ENCODE assay signal across 1 cellular context in genomic region chr17:55304171-55304859, GRCh38.
TF ChIP-seq lines count a peak whose summit lies in the region.

No MANE protein-coding gene starts in this region.

TF ChIP-seq in HepG2, 621 proteins besides CTCF, POLR2A, EP300 and RAD21 (continued from another document and continues in another):
- TF ChIP-seq, protein P1, sequence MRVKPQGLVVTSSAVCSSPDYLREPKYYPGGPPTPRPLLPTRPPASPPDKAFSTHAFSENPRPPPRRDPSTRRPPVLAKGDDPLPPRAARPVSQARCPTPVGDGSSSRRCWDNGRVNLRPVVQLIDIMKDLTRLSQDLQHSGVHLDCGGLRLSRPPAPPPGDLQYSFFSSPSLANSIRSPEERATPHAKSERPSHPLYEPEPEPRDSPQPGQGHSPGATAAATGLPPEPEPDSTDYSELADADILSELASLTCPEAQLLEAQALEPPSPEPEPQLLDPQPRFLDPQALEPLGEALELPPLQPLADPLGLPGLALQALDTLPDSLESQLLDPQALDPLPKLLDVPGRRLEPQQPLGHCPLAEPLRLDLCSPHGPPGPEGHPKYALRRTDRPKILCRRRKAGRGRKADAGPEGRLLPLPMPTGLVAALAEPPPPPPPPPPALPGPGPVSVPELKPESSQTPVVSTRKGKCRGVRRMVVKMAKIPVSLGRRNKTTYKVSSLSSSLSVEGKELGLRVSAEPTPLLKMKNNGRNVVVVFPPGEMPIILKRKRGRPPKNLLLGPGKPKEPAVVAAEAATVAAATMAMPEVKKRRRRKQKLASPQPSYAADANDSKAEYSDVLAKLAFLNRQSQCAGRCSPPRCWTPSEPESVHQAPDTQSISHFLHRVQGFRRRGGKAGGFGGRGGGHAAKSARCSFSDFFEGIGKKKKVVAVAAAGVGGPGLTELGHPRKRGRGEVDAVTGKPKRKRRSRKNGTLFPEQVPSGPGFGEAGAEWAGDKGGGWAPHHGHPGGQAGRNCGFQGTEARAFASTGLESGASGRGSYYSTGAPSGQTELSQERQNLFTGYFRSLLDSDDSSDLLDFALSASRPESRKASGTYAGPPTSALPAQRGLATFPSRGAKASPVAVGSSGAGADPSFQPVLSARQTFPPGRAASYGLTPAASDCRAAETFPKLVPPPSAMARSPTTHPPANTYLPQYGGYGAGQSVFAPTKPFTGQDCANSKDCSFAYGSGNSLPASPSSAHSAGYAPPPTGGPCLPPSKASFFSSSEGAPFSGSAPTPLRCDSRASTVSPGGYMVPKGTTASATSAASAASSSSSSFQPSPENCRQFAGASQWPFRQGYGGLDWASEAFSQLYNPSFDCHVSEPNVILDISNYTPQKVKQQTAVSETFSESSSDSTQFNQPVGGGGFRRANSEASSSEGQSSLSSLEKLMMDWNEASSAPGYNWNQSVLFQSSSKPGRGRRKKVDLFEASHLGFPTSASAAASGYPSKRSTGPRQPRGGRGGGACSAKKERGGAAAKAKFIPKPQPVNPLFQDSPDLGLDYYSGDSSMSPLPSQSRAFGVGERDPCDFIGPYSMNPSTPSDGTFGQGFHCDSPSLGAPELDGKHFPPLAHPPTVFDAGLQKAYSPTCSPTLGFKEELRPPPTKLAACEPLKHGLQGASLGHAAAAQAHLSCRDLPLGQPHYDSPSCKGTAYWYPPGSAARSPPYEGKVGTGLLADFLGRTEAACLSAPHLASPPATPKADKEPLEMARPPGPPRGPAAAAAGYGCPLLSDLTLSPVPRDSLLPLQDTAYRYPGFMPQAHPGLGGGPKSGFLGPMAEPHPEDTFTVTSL (CRISPR knock-in tag; IDR thresholded peaks at IDR 0.05; ENCODE audit: borderline replicate concordance) = no peak
- TF ChIP-seq ZNF20 (CRISPR knock-in tag; IDR thresholded peaks at IDR 0.05) = no peak
- TF ChIP-seq DMAP1 (CRISPR knock-in tag; IDR thresholded peaks at IDR 0.05) = no peak
- TF ChIP-seq SRF (IDR thresholded peaks at IDR 0.05; ENCODE audit: low read depth, low read length) = no peak
- TF ChIP-seq MED1 (CRISPR knock-in tag; IDR thresholded peaks at IDR 0.05) = peak; percentile 17; the same call in 1 of the 2 replicates
- TF ChIP-seq EEA1 (CRISPR knock-in tag; IDR thresholded peaks at IDR 0.05; ENCODE audit: borderline replicate concordance) = no peak; the same call in 1 of the 2 replicates
- no peak for TF ChIP-seq PPARG (CRISPR knock-in tag; conservative IDR thresholded peaks at IDR 0.05)
- TF ChIP-seq PAF1 (CRISPR knock-in tag; IDR thresholded peaks at IDR 0.05) = peak; percentile 36
- TF ChIP-seq GZF1 (CRISPR knock-in tag; IDR thresholded peaks at IDR 0.05) = no peak
- no peak for TF ChIP-seq BRD4 (CRISPR knock-in tag; IDR thresholded peaks at IDR 0.05)
- peak; percentile 65; the same call in 1 of the 2 replicates for TF ChIP-seq ZNF350 (CRISPR knock-in tag; IDR thresholded peaks at IDR 0.05; ENCODE audit: borderline replicate concordance, low read depth)
- no peak for TF ChIP-seq ZBTB7A (CRISPR knock-in tag; IDR thresholded peaks at IDR 0.05)
- no peak for TF ChIP-seq NBN (conservative IDR thresholded peaks at IDR 0.05)
- no peak for TF ChIP-seq RNF2 (conservative IDR thresholded peaks at IDR 0.05; ENCODE audit: low read depth)
- no peak for TF ChIP-seq SIN3B (IDR thresholded peaks at IDR 0.05; ENCODE audit: low read length)
- no peak for TF ChIP-seq ZNF567 (CRISPR knock-in tag; IDR thresholded peaks at IDR 0.05; ENCODE audit: borderline replicate concordance)
- TF ChIP-seq, protein P2, sequence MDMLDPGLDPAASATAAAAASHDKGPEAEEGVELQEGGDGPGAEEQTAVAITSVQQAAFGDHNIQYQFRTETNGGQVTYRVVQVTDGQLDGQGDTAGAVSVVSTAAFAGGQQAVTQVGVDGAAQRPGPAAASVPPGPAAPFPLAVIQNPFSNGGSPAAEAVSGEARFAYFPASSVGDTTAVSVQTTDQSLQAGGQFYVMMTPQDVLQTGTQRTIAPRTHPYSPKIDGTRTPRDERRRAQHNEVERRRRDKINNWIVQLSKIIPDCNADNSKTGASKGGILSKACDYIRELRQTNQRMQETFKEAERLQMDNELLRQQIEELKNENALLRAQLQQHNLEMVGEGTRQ (IDR thresholded peaks at IDR 0.05; ENCODE audit: low read depth, low read length) = no peak
- TF ChIP-seq, protein P2 (CRISPR knock-in tag; IDR thresholded peaks at IDR 0.05; ENCODE audit: borderline replicate concordance) = no peak
- TF ChIP-seq HOMEZ (CRISPR knock-in tag; IDR thresholded peaks at IDR 0.05; ENCODE audit: low read depth) = no peak
- TF ChIP-seq, protein P3, sequence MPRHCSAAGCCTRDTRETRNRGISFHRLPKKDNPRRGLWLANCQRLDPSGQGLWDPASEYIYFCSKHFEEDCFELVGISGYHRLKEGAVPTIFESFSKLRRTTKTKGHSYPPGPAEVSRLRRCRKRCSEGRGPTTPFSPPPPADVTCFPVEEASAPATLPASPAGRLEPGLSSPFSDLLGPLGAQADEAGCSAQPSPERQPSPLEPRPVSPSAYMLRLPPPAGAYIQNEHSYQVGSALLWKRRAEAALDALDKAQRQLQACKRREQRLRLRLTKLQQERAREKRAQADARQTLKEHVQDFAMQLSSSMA (CRISPR knock-in tag; IDR thresholded peaks at IDR 0.05) = no peak
- TF ChIP-seq ZNF205 (CRISPR knock-in tag; IDR thresholded peaks at IDR 0.05) = no peak
- no peak for TF ChIP-seq ZKSCAN8 (CRISPR knock-in tag; IDR thresholded peaks at IDR 0.05; ENCODE audit: borderline replicate concordance)
- no peak for TF ChIP-seq PRMT3 (CRISPR knock-in tag; IDR thresholded peaks at IDR 0.05; ENCODE audit: borderline replicate concordance, low read depth)
- 0 out of 2 replicates have a peak, but pooled peaks have one; percentile 51 for TF ChIP-seq KLF6 (CRISPR knock-in tag; IDR thresholded peaks at IDR 0.05)
- no peak for TF ChIP-seq RCOR2 (CRISPR knock-in tag; IDR thresholded peaks at IDR 0.05)
- TF ChIP-seq ZNF670 (CRISPR knock-in tag; IDR thresholded peaks at IDR 0.05; ENCODE audit: borderline replicate concordance) = no peak
- no peak for TF ChIP-seq HDAC6 (IDR thresholded peaks at IDR 0.05; ENCODE audit: low read depth, low read length)
- TF ChIP-seq TFDP2 (CRISPR knock-in tag; IDR thresholded peaks at IDR 0.05) = no peak
- 0 out of 2 replicates have a peak, but pooled peaks have one; percentile 69 for TF ChIP-seq LBX2 (CRISPR knock-in tag; IDR thresholded peaks at IDR 0.05; ENCODE audit: borderline replicate concordance)
- no peak for TF ChIP-seq E2F5 (CRISPR knock-in tag; conservative IDR thresholded peaks at IDR 0.05)
- no peak for TF ChIP-seq CREBL2 (CRISPR knock-in tag; IDR thresholded peaks at IDR 0.05; ENCODE audit: borderline replicate concordance)
- peak; percentile 55 for TF ChIP-seq POLR2G (IDR thresholded peaks at IDR 0.05; ENCODE audit: low read depth, low read length)
- TF ChIP-seq ATF7 (IDR thresholded peaks at IDR 0.05) = no peak
- TF ChIP-seq ATF7 (CRISPR knock-in tag; IDR thresholded peaks at IDR 0.05) = 0 out of 2 replicates have a peak, but pooled peaks have one; percentile 12
- peak; percentile 75 for TF ChIP-seq NFKB2 (CRISPR knock-in tag; IDR thresholded peaks at IDR 0.05; ENCODE audit: borderline replicate concordance)
- TF ChIP-seq ZFP36L1 (CRISPR knock-in tag; IDR thresholded peaks at IDR 0.05) = no peak
- TF ChIP-seq BORCS8-MEF2B (CRISPR knock-in tag; IDR thresholded peaks at IDR 0.05) = 0 out of 2 replicates have a peak, but pooled peaks have one; percentile 61
- TF ChIP-seq ZNF75D (CRISPR knock-in tag; IDR thresholded peaks at IDR 0.05; ENCODE audit: borderline replicate concordance) = no peak
- no peak for TF ChIP-seq MBNL3 (CRISPR knock-in tag; conservative IDR thresholded peaks at IDR 0.05)
- TF ChIP-seq ZBTB34 (CRISPR knock-in tag; IDR thresholded peaks at IDR 0.05) = no peak
- no peak for TF ChIP-seq ZNF432 (CRISPR knock-in tag; IDR thresholded peaks at IDR 0.05; ENCODE audit: borderline replicate concordance)
- no peak for TF ChIP-seq ZNF207 (IDR thresholded peaks at IDR 0.05; ENCODE audit: borderline replicate concordance)
- no peak for TF ChIP-seq CERS6 (CRISPR knock-in tag; IDR thresholded peaks at IDR 0.05)
- TF ChIP-seq, protein P4, sequence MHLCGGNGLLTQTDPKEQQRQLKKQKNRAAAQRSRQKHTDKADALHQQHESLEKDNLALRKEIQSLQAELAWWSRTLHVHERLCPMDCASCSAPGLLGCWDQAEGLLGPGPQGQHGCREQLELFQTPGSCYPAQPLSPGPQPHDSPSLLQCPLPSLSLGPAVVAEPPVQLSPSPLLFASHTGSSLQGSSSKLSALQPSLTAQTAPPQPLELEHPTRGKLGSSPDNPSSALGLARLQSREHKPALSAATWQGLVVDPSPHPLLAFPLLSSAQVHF (CRISPR knock-in tag; IDR thresholded peaks at IDR 0.05) = no peak
- no peak for TF ChIP-seq ZNF121 (CRISPR knock-in tag; IDR thresholded peaks at IDR 0.05)
- TF ChIP-seq MAX (IDR thresholded peaks at IDR 0.05) = 0 out of 2 replicates have a peak, but pooled peaks have one; percentile 29
